Comparison of ENCODE assay signal across 33 cellular contexts in the genomic region with DNA sequence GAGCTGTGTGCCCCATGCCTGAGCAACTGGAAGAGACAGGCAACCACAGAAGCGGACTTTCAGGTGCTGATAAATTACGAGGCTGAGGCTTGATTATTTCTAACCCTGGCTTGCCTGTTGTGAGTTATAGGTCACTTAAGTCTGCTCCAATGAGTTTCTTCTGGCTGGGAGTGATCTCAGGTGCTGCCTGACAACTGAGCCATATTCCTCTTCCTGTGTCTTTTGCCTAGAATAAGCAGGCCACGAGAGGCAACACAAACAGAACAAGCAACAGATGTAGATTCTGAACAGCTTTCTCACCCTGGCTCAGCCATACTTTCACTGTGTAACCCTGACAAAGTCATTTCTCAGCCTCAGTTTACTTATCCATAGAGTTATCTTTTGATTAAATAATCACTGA.
"Had no signal": no experiment of that assay in that cellular context is flagged by ENCODE, and none has a peak within 500 bp of the region (broad histone marks: within the 10 kb centered on the region; RNA-seq: fewer than 3 reads in every experiment).

No MANE protein-coding gene starts in this region.

- H3K9me3 ChIP-seq: esophagus muscularis mucosa, gastrocnemius medialis had no signal

- H3K4me3 Mint-ChIP-seq: activated B cell treated with CpG ODN at 0.5 μM for 24 hours; activated CD8-positive, alpha-beta T cell treated with anti-CD3 and anti-CD28 coated beads for 36 hours; activated naive CD8-positive, alpha-beta T cell; activated T-cell treated with anti-CD3 and anti-CD28 coated beads, Interleukin-2, amount 50 U/mL, for 4 hours; activated T-helper 17 cell treated with anti-CD3 and anti-CD28 coated beads, Interleukin-2, amount 50 U/mL, for 72 hours; central memory CD8-positive, alpha-beta T cell; dendritic cell treated with granulocyte-macrophage colony-stimulating factor and Interleukin-4, amounts not matched to agents 40 ng/mL and 50 ng/mL, for 4 days; T-cell; T-helper 1 cell treated with Interleukin-12 subunit alpha and Interleukin-12 subunit beta and Interleukin-4 antibody, amounts not matched to agents 30 μg/mL and 1 μg/mL, for 36 hours; T-helper 2 cell treated with Interferon-gamma antibody and Interleukin-4, amounts not matched to agents 5 μg/mL and 100 μg/mL, for 36 hours had no signal

- H3K4me1 Mint-ChIP-seq: activated B cell treated with CpG ODN at 0.5 μM for 24 hours; activated T-helper 17 cell treated with anti-CD3 and anti-CD28 coated beads, Interleukin-2, amount 50 U/mL, for 72 hours; central memory CD8-positive, alpha-beta T cell; T-cell had no signal

- ATAC-seq: activated CD4-positive, CD25-positive, alpha-beta regulatory T cell treated with anti-CD3 and anti-CD28 coated beads, Interleukin-2, amount 50 U/mL, for 24 hours; activated CD8-positive, alpha-beta T cell treated with anti-CD3 and anti-CD28 coated beads for 36 hours; activated T-cell treated with anti-CD3 and anti-CD28 coated beads, Interleukin-2, amount 50 U/mL, for 4 hours; activated T-helper 17 cell treated with anti-CD3 and anti-CD28 coated beads, Interleukin-2, amount 50 U/mL, for 72 hours; foreskin keratinocyte; gastrocnemius medialis; T-cell had no signal

- FAIRE-seq: astrocyte, bronchial epithelial cell had no signal

- H3K27ac ChIP-seq: brain microvascular endothelial cell, coronary artery, dorsolateral prefrontal cortex, esophagus muscularis mucosa, foreskin keratinocyte, gastrocnemius medialis, WERI-Rb-1 had no signal

- H3K36me3 ChIP-seq: brain microvascular endothelial cell, esophagus muscularis mucosa, gastrocnemius medialis, WERI-Rb-1 had no signal

- H3K4me3 ChIP-seq: coronary artery, dorsolateral prefrontal cortex, esophagus muscularis mucosa, gastrocnemius medialis had no signal

- H3K27me3 Mint-ChIP-seq: activated B cell treated with CpG ODN at 0.5 μM for 24 hours; dendritic cell treated with granulocyte-macrophage colony-stimulating factor and Interleukin-4, amounts not matched to agents 40 ng/mL and 50 ng/mL, for 4 days had no signal

- H3K4me1 ChIP-seq: esophagus muscularis mucosa, foreskin keratinocyte, gastrocnemius medialis had no signal

- H3K27ac Mint-ChIP-seq: activated B cell treated with CpG ODN at 0.5 μM for 24 hours; activated CD8-positive, alpha-beta T cell treated with anti-CD3 and anti-CD28 coated beads for 36 hours; activated naive CD8-positive, alpha-beta T cell; activated T-helper 17 cell treated with anti-CD3 and anti-CD28 coated beads, Interleukin-2, amount 50 U/mL, for 72 hours; dendritic cell treated with granulocyte-macrophage colony-stimulating factor and Interleukin-4, amounts not matched to agents 40 ng/mL and 50 ng/mL, for 4 days; T-cell; T-helper 1 cell treated with Interleukin-12 subunit alpha and Interleukin-12 subunit beta and Interleukin-4 antibody, amounts not matched to agents 30 μg/mL and 1 μg/mL, for 36 hours; T-helper 2 cell treated with Interferon-gamma antibody and Interleukin-4, amounts not matched to agents 5 μg/mL and 100 μg/mL, for 36 hours had no signal

- DNase-seq: activated B cell treated with CpG ODN at 0.5 μM for 24 hours; activated CD4-positive, alpha-beta T cell treated with anti-CD3 and anti-CD28 coated beads for 48 hours; activated CD4-positive, alpha-beta T cell treated with anti-CD3 and anti-CD28 coated beads, Interleukin-2, amount 50 U/mL, for 1 hour; activated CD4-positive, alpha-beta T cell treated with anti-CD3 and anti-CD28 coated beads, Interleukin-2, amount 50 U/mL, for 48 hours; activated CD8-positive, alpha-beta memory T cell treated with anti-CD3 and anti-CD28 coated beads for 24 hours; activated CD8-positive, alpha-beta T cell treated with anti-CD3 and anti-CD28 coated beads for 36 hours; activated effector memory CD4-positive, alpha-beta T cell treated with Interleukin-2 at 50 U/mL for 16 hours; activated gamma-delta T cell treated with Interleukin-2 at 50 U/mL for 16 hours; activated naive CD4-positive, alpha-beta T cell treated with anti-CD3 and anti-CD28 coated beads, Interleukin-2, amount 50 U/mL, for 16 hours; activated naive CD4-positive, alpha-beta T cell treated with Interleukin-2 at 50 U/mL for 16 hours; activated T-cell treated with anti-CD3 and anti-CD28 coated beads, Interleukin-2, amount 50 U/mL, for 4 hours; amniotic stem cell; anterior cingulate cortex; brain microvascular endothelial cell; dorsolateral prefrontal cortex; effector memory CD4-positive, alpha-beta T cell; erythroblast; foreskin keratinocyte; gastrocnemius medialis; T-cell; T1000; WERI-Rb-1 had no signal

- H3K27me3 ChIP-seq: brain microvascular endothelial cell, foreskin keratinocyte, gastrocnemius medialis had no signal

- H3K9me3 Mint-ChIP-seq: activated B cell treated with CpG ODN at 0.5 μM for 24 hours; activated CD8-positive, alpha-beta T cell treated with anti-CD3 and anti-CD28 coated beads for 36 hours; activated T-cell treated with anti-CD3 and anti-CD28 coated beads, Interleukin-2, amount 50 U/mL, for 4 hours; activated T-helper 17 cell treated with anti-CD3 and anti-CD28 coated beads, Interleukin-2, amount 50 U/mL, for 72 hours; central memory CD8-positive, alpha-beta T cell; dendritic cell treated with granulocyte-macrophage colony-stimulating factor and Interleukin-4, amounts not matched to agents 40 ng/mL and 50 ng/mL, for 4 days; T-cell; T-helper 1 cell treated with Interleukin-12 subunit alpha and Interleukin-12 subunit beta and Interleukin-4 antibody, amounts not matched to agents 30 μg/mL and 1 μg/mL, for 36 hours; T-helper 2 cell treated with Interferon-gamma antibody and Interleukin-4, amounts not matched to agents 5 μg/mL and 100 μg/mL, for 36 hours had no signal

- H3K36me3 Mint-ChIP-seq: activated naive CD8-positive, alpha-beta T cell; T-cell had no signal
